15 cellular contexts compared by ENCODE assay signal in genomic region chr3:188531210-188531609, GRCh38.
DNase-seq lines count a peak whose midpoint lies in the region; ATAC-seq, FAIRE-seq and TF ChIP-seq lines count a peak whose summit lies in the region.
"Had no signal": no experiment of that assay in that cellular context is flagged by ENCODE, and none has a peak within 500 bp of the region (broad histone marks: within the 10 kb centered on the region; RNA-seq: fewer than 3 reads in every experiment).

No MANE protein-coding gene starts in this region.

- TF ChIP-seq CTCF in bronchial epithelial cell (IDR thresholded peaks at IDR 0.05; ENCODE audit: insufficient read depth, low read length, severe bottlenecking) (no peak), keratinocyte (optimal IDR thresholded peaks at IDR 0.05 in 1 of 3, IDR thresholded peaks at IDR 0.05 in 1 of 3, conservative IDR thresholded peaks at IDR 0.05 in 1 of 3; ENCODE audit: extremely low read depth in 1 of 3, insufficient read depth in 2 of 3, low read length in 3 of 3) (no peak), psoas muscle (IDR thresholded peaks at IDR 0.05) (no peak)

- DNase-seq in LHCN-M2 (ENCODE audit: low read depth) (peak; percentile 76), bronchial epithelial cell (ENCODE audit: low read depth) (peak; percentile 79), keratinocyte (ENCODE audit: low read depth, low spot score) (no peak), psoas muscle (no peak)
- no peak for DNase-seq in activated CD4-positive, alpha-beta T cell treated with anti-CD3 and anti-CD28 coated beads, Interleukin-2, amount 50 U/mL, for 1 hour
- DNase-seq: left cardiac atrium; NCI-H187 treated with DMSO at 0.1 percent for 48 hours; NCI-H446 treated with DMSO at 0.1 percent for 48 hours; stimulated activated naive CD4-positive, alpha-beta T cell had no signal

- H3K9me1 ChIP-seq in keratinocyte (ENCODE audit: control insufficient read depth, extremely low read depth, insufficient read depth, low read length) = no peaks in the 10 kb centered on the region

- dilution Hi-C loops in keratinocyte (cut with MboI; ENCODE audit: extremely low pct_ligation_motif_present, low sequenced_read_pairs) = no loop called here

- no peaks in the 10 kb centered on the region for H3K9me3 ChIP-seq in keratinocyte (ENCODE audit: control insufficient read depth, low read depth, low read length)
- no peaks in the 10 kb centered on the region for H3K9me3 ChIP-seq in psoas muscle

- ATAC-seq in HG02678 (IDR thresholded peaks at IDR 0.05; ENCODE audit: unreplicated experiment) (no peak), psoas muscle (no peak), HG02938 (IDR thresholded peaks at IDR 0.05; ENCODE audit: unreplicated experiment) (no peak)
- ATAC-seq: left cardiac atrium had no signal

- H3K4me1 ChIP-seq in ACC112 (ENCODE audit: control insufficient read depth, insufficient read depth, low read length, unreplicated experiment) = peaks cover 46% of the 10 kb centered on the region
- H3K4me1 ChIP-seq in keratinocyte (ENCODE audit: control insufficient read depth, extremely low read depth, insufficient read depth, low read length) = peaks cover 48% of the 10 kb centered on the region
- H3K4me1 ChIP-seq in psoas muscle = peaks cover 14% of the 10 kb centered on the region

- FAIRE-seq in bronchial epithelial cell (lab: Jason Lieb, UNC) (no peak), keratinocyte (lab: Jason Lieb, UNC) (peak; percentile 63)
- FAIRE-seq: GM18507, TTC549 had no signal

- H3K4me2 ChIP-seq in keratinocyte (ENCODE audit: control insufficient read depth, extremely low read depth, insufficient read depth, low read depth, low read length) = peak overlapping the region; percentile 27

- H3K4me3 ChIP-seq in ACC112 (ENCODE audit: low read depth, low read length) (no peak overlapping the region), bronchial epithelial cell (ENCODE audit: low read depth, low read length) (no peak overlapping the region), keratinocyte (ENCODE audit: control insufficient read depth in 2 of 3, extremely low read depth in 1 of 3, insufficient read depth in 2 of 3, low read depth in 1 of 3, low read length in 3 of 3) (no peak overlapping the region), psoas muscle (no peak overlapping the region)
- H3K4me3 ChIP-seq: SK-N-MC had no signal

- H2AFZ ChIP-seq in ACC112 (ENCODE audit: low read length, unreplicated experiment) (no peak overlapping the region), keratinocyte (ENCODE audit: control insufficient read depth, low read length) (no peak overlapping the region)

- intact Hi-C loops in psoas muscle (cut with DNase I) = no loop called here

- H3K36me3 ChIP-seq in ACC112 (ENCODE audit: insufficient read depth, low read length) (peaks cover 4% of the 10 kb centered on the region; the same call in 1 of the 2 replicates), bronchial epithelial cell (ENCODE audit: control insufficient read depth, insufficient read depth, low read length) (no peaks in the 10 kb centered on the region), keratinocyte (ENCODE audit: control insufficient read depth in 2 of 2, extremely low read depth in 1 of 2, insufficient read depth in 2 of 2, low read length in 2 of 2) (no peaks in the 10 kb centered on the region), psoas muscle (ENCODE audit: insufficient read depth in 1 of 2, low read depth in 1 of 2) (no peaks in the 10 kb centered on the region)

- H4K20me1 ChIP-seq in keratinocyte (ENCODE audit: control insufficient read depth, extremely low read depth, insufficient read depth, low read length) = no peaks in the 10 kb centered on the region

- H3K9ac ChIP-seq in keratinocyte (ENCODE audit: control insufficient read depth, extremely low read depth, insufficient read depth, low read length) = no peak overlapping the region

- H3K27me3 ChIP-seq in ACC112 (ENCODE audit: insufficient read depth, low read length) (no peaks in the 10 kb centered on the region), bronchial epithelial cell (ENCODE audit: control insufficient read depth, insufficient read depth, low read length) (no peaks in the 10 kb centered on the region), keratinocyte (ENCODE audit: control insufficient read depth, extremely low read depth, insufficient read depth, low read length) (no peaks in the 10 kb centered on the region), psoas muscle (ENCODE audit: insufficient read depth in 3 of 3, low read length in 2 of 3) (no peaks in the 10 kb centered on the region)

- H3K79me2 ChIP-seq in ACC112 (ENCODE audit: control insufficient read depth, insufficient read depth, low read length, unreplicated experiment) (peaks cover 8% of the 10 kb centered on the region), keratinocyte (ENCODE audit: control insufficient read depth, insufficient read depth, low read length) (no peaks in the 10 kb centered on the region)

- H3K27ac ChIP-seq in ACC112 (ENCODE audit: low read depth, low read length) = peak overlapping the region; percentile 62
- H3K27ac ChIP-seq in keratinocyte (ENCODE audit: control insufficient read depth, insufficient read depth, low read length) = peak overlapping the region; percentile 46
- H3K27ac ChIP-seq in psoas muscle = no peak overlapping the region
- H3K27ac ChIP-seq: SK-N-MC had no signal

Comparison
In these comparisons a context has a peak if more than half of its experiments do, and no peak if none do; other contexts are left out.
1. DNase-seq: peak in LHCN-M2 (single experiment) and bronchial epithelial cell (single experiment); none in keratinocyte (single experiment), psoas muscle (0 of 2) and activated CD4-positive, alpha-beta T cell treated with anti-CD3 and anti-CD28 coated beads, Interleukin-2, amount 50 U/mL, for 1 hour (single experiment).